ENCODE assay signal across 20 cellular contexts in genomic region chr22:39302431-39302960, GRCh38.
"Had no signal": no experiment of that assay in that cellular context is flagged by ENCODE, and none has a peak within 500 bp of the region (broad histone marks: within the 10 kb centered on the region; RNA-seq: fewer than 3 reads in every experiment).

No MANE protein-coding gene starts in this region.

- H3K36me3 Mint-ChIP-seq: naive B cell; stimulated activated memory B cell treated with anti-CD40 and anti-IgM and Interleukin-4, amounts not matched to agents 10 μg/mL and 1 μg/mL and 100 μg/mL, for 72 hours had no signal

- H3K4me3 Mint-ChIP-seq: nephron; stimulated activated memory B cell treated with anti-CD40 and anti-IgM and Interleukin-4, amounts not matched to agents 10 μg/mL and 1 μg/mL and 100 μg/mL, for 72 hours; stimulated activated naive CD8-positive, alpha-beta T cell treated with anti-CD3 and anti-CD28 coated beads, Interleukin-15, Interleukin-2, amounts not matched to agents 100 ng/mL and 50 ng/mL, for 24 hours had no signal

- H3K4me3 ChIP-seq: hepatocyte, left ventricle myocardium inferior, psoas muscle, spleen, tibial artery, upper lobe of right lung, vagina had no signal

- H3K27ac Mint-ChIP-seq: nephron; stimulated activated naive CD8-positive, alpha-beta T cell treated with anti-CD3 and anti-CD28 coated beads, Interleukin-15, Interleukin-2, amounts not matched to agents 100 ng/mL and 50 ng/mL, for 24 hours had no signal

- H2AFZ ChIP-seq: hepatocyte had no signal

- H3K27me3 Mint-ChIP-seq: stimulated activated memory B cell treated with anti-CD40 and anti-IgM and Interleukin-4, amounts not matched to agents 10 μg/mL and 1 μg/mL and 100 μg/mL, for 72 hours had no signal

- H3K4me2 ChIP-seq: hepatocyte had no signal

- H3K9me3 Mint-ChIP-seq: naive B cell; nephron; stimulated activated memory B cell treated with anti-CD40 and anti-IgM and Interleukin-4, amounts not matched to agents 10 μg/mL and 1 μg/mL and 100 μg/mL, for 72 hours; stimulated activated naive CD8-positive, alpha-beta T cell treated with anti-CD3 and anti-CD28 coated beads, Interleukin-15, Interleukin-2, amounts not matched to agents 100 ng/mL and 50 ng/mL, for 24 hours had no signal

- ATAC-seq: foreskin keratinocyte; left cardiac atrium; psoas muscle; sciatic nerve; stimulated activated memory B cell treated with anti-CD40 and anti-IgM and Interleukin-4, amounts not matched to agents 10 μg/mL and 1 μg/mL and 100 μg/mL, for 72 hours; upper lobe of right lung had no signal

- H3K27me3 ChIP-seq: foreskin keratinocyte, hepatocyte, spleen, tibial artery, upper lobe of right lung, vagina had no signal

- DNase-seq: foreskin keratinocyte; head of caudate nucleus; kidney; left cardiac atrium; left ventricle myocardium inferior; mesendoderm; naive B cell; psoas muscle; retina; spleen; stimulated activated CD4-positive, alpha-beta T cell treated with anti-CD3 and anti-CD28 coated beads, Interleukin-1b, Interleukin-23, amount 100 ng/mL, for 48 hours; stimulated activated CD4-positive, alpha-beta T cell treated with anti-CD3 and anti-CD28 coated beads, Interleukin-4, amount 100 ng/mL, for 24 hours; tibial artery; upper lobe of right lung had no signal

- H3K4me1 ChIP-seq: foreskin keratinocyte had no signal

- H3K36me3 ChIP-seq: left ventricle myocardium inferior, spleen, tibial artery, upper lobe of right lung, vagina had no signal

- H3K27ac ChIP-seq: foreskin keratinocyte, hepatocyte, left ventricle myocardium inferior, psoas muscle, spleen, tibial artery, upper lobe of right lung, vagina had no signal

- H3K9me3 ChIP-seq: left ventricle myocardium inferior, psoas muscle, spleen, tibial artery, upper lobe of right lung, vagina had no signal
